ENCODE assay signal across 27 cellular contexts in genomic region chr11:655036-655726, GRCh38. TPM values are rescaled to one million over a fixed set of nuclear protein-coding genes. Genes with fewer than 3 reads are reported as not detected.
DNase-seq lines count a peak whose midpoint lies in the region; ATAC-seq and TF ChIP-seq lines count a peak whose summit lies in the region.
"Had no signal": no experiment of that assay in that cellular context is flagged by ENCODE, and none has a peak within 500 bp of the region (broad histone marks: within the 10 kb centered on the region; RNA-seq: fewer than 3 reads in every experiment).

No MANE protein-coding gene starts in this region.

- H3K27ac ChIP-seq in Peyer's patch (peak overlapping the region in 3 of 4 donors; percentile 51 to 90 (median 84)), right lobe of liver (peak overlapping the region; percentile 3 to 71 (median 5))

- DNase-seq in Peyer's patch: peak in 2 of 3 donors; percentile 59 to 66
- DNase-seq in glomerular visceral epithelial cell (ENCODE audit: extremely low spot score): peak; percentile 91
- peak in 1 of 3 donors; percentile 77 for DNase-seq in right lobe of liver
- DNase-seq in stimulated activated naive CD8-positive, alpha-beta T cell treated with anti-CD3 and anti-CD28 coated beads, Interleukin-15, amount 100 ng/mL, for 72 hours: no peak
- DNase-seq: activated B cell treated with CpG ODN at 0.5 μM for 24 hours; anterior cingulate cortex; caudate nucleus; CD4-positive, alpha-beta T cell; dermis blood vessel endothelial cell; DMS153; islet precursor cell; naive thymus-derived CD8-positive, alpha-beta T cell; NCI-H1694 treated with DMSO at 0.1 percent for 48 hours; NCI-H226; NCI-H748 treated with DMSO at 0.1 percent for 48 hours; SHP77; stimulated activated CD4-positive, alpha-beta T cell treated with anti-CD3 and anti-CD28 coated beads, Interleukin-4, amount 100 ng/mL, for 4 hours; stimulated activated naive CD4-positive, alpha-beta T cell treated with Interleukin-2 at 50 U/mL for 16 hours; T-helper 9 cell had no signal

- H3K4me3 ChIP-seq in Peyer's patch (peak overlapping the region in 2 of 4 donors; percentile 5 to 30), right lobe of liver (peak overlapping the region in 2 of 3 donors; percentile 24 to 36)

- H3K9me3 ChIP-seq in Peyer's patch (no peaks in the 10 kb centered on the region), right lobe of liver (no peaks in the 10 kb centered on the region)

- no peaks in the 10 kb centered on the region for H3K9me3 Mint-ChIP-seq in stimulated activated naive CD8-positive, alpha-beta T cell treated with anti-CD3 and anti-CD28 coated beads, Interleukin-15, amount 100 ng/mL, for 72 hours
- H3K9me3 Mint-ChIP-seq: activated B cell treated with CpG ODN at 0.5 μM for 24 hours; activated naive CD4-positive, alpha-beta T cell treated with anti-CD3 and anti-CD28 coated beads, Interleukin-2, amount 50 U/mL, for 72 hours; CD4-positive, alpha-beta T cell; naive thymus-derived CD8-positive, alpha-beta T cell had no signal

- H3K27ac Mint-ChIP-seq in stimulated activated naive CD8-positive, alpha-beta T cell treated with anti-CD3 and anti-CD28 coated beads, Interleukin-15, amount 100 ng/mL, for 72 hours: no peak overlapping the region
- H3K27ac Mint-ChIP-seq: activated B cell treated with CpG ODN at 0.5 μM for 24 hours; activated naive CD4-positive, alpha-beta T cell treated with anti-CD3 and anti-CD28 coated beads, Interleukin-2, amount 50 U/mL, for 72 hours; CD4-positive, alpha-beta T cell; naive thymus-derived CD8-positive, alpha-beta T cell had no signal

- H3K4me1 Mint-ChIP-seq in stimulated activated naive CD8-positive, alpha-beta T cell treated with anti-CD3 and anti-CD28 coated beads, Interleukin-15, amount 100 ng/mL, for 72 hours: no peaks in the 10 kb centered on the region
- H3K4me1 Mint-ChIP-seq: naive thymus-derived CD8-positive, alpha-beta T cell had no signal

- H3K36me3 ChIP-seq in Peyer's patch: peaks cover 0 to 29% (median 0%) of the 10 kb centered on the region in 3 donors
- H3K36me3 ChIP-seq in right lobe of liver: peaks cover 0 to 4% (median 0%) of the 10 kb centered on the region in 4 donors

- H3K4me1 ChIP-seq in Peyer's patch (peaks cover 0 to 53% (median 7%) of the 10 kb centered on the region in 4 donors), right lobe of liver (peaks cover 0 to 54% (median 27%) of the 10 kb centered on the region in 4 donors)

- TF ChIP-seq POLR2A in Peyer's patch (IDR thresholded peaks at IDR 0.05): no peak
- TF ChIP-seq POLR2A in right lobe of liver (IDR thresholded peaks at IDR 0.05): no peak

- WGBS in right lobe of liver (ENCODE audit: insufficient coverage, low coverage, low lambda C conversion rate, missing lambda C conversion rate): 32% methylated on average over 6 of the region's 30 CpGs

- H3K27me3 ChIP-seq in Peyer's patch (no peaks in the 10 kb centered on the region), right lobe of liver (no peaks in the 10 kb centered on the region)

- H3K27me3 Mint-ChIP-seq in stimulated activated naive CD8-positive, alpha-beta T cell treated with anti-CD3 and anti-CD28 coated beads, Interleukin-15, amount 100 ng/mL, for 72 hours: no peaks in the 10 kb centered on the region
- H3K27me3 Mint-ChIP-seq: activated B cell treated with CpG ODN at 0.5 μM for 24 hours; CD4-positive, alpha-beta T cell; naive thymus-derived CD8-positive, alpha-beta T cell had no signal

- no peak overlapping the region for H3K4me3 Mint-ChIP-seq in stimulated activated naive CD8-positive, alpha-beta T cell treated with anti-CD3 and anti-CD28 coated beads, Interleukin-15, amount 100 ng/mL, for 72 hours
- H3K4me3 Mint-ChIP-seq: activated B cell treated with CpG ODN at 0.5 μM for 24 hours; CD4-positive, alpha-beta T cell; naive thymus-derived CD8-positive, alpha-beta T cell had no signal

- ATAC-seq in right lobe of liver: peak; percentile 64 to 70 (median 68)
- no peak for ATAC-seq in stimulated activated naive CD8-positive, alpha-beta T cell treated with anti-CD3 and anti-CD28 coated beads, Interleukin-15, amount 100 ng/mL, for 72 hours
- ATAC-seq in GM21723 (IDR thresholded peaks at IDR 0.05; ENCODE audit: unreplicated experiment): no peak
- no peak for ATAC-seq in HG03442 (IDR thresholded peaks at IDR 0.05; ENCODE audit: unreplicated experiment)
- ATAC-seq in GM18511 (IDR thresholded peaks at IDR 0.05; ENCODE audit: unreplicated experiment): no peak
- ATAC-seq: activated naive CD4-positive, alpha-beta T cell treated with anti-CD3 and anti-CD28 coated beads, Interleukin-2, amount 50 U/mL, for 72 hours; naive thymus-derived CD8-positive, alpha-beta T cell had no signal

- TF ChIP-seq CTCF in Peyer's patch (IDR thresholded peaks at IDR 0.05): no peak
- no peak for TF ChIP-seq CTCF in right lobe of liver (IDR thresholded peaks at IDR 0.05)

- intact Hi-C loops in right lobe of liver (cut with DNase I): no loop called here

RNA-seq across cellular contexts. Expression of gene DRD4, which starts 18.1 kb away (rescaled TPM):
- total RNA-seq in Peyer's patch (1 to 10 TPM in 2 of 4 donors, not detected in 2; 1.6 to 3.0 TPM), right lobe of liver (under 1 TPM in 4 of 6 experiments, not detected in 2; 0.31 to 0.90 (median 0.41) TPM)
- total RNA-seq: LHCN-M2 had no signal

RNA-seq across cellular contexts. Expression of gene SCT, which starts 28.2 kb away (rescaled TPM):
- total RNA-seq in Peyer's patch (10 to 100 TPM in 1 of 4 donors, not detected in 3; 12.6 TPM), right lobe of liver (not detected)
- total RNA-seq: activated B cell treated with CpG ODN at 0.5 μM for 24 hours; activated naive CD4-positive, alpha-beta T cell treated with anti-CD3 and anti-CD28 coated beads, Interleukin-2, amount 50 U/mL, for 72 hours; CD4-positive, alpha-beta T cell; dermis blood vessel endothelial cell; fibroblast of lung; LHCN-M2; naive thymus-derived CD8-positive, alpha-beta T cell; osteocyte had no signal

RNA-seq across cellular contexts. Expression of gene CDHR5, which starts 30.4 kb away (rescaled TPM):
- total RNA-seq in Peyer's patch (1,000 to 10,000 TPM in 3 of 4 donors, 10 to 100 TPM in 1; 77.6 to 1,696 (median 1,274) TPM), right lobe of liver (100 to 1,000 TPM in 2 of 6 experiments, 10 to 100 TPM in 4; 59.4 to 162 (median 80.7) TPM)
- total RNA-seq: activated B cell treated with CpG ODN at 0.5 μM for 24 hours; activated naive CD4-positive, alpha-beta T cell treated with anti-CD3 and anti-CD28 coated beads, Interleukin-2, amount 50 U/mL, for 72 hours; CD4-positive, alpha-beta T cell; dermis blood vessel endothelial cell; fibroblast of lung; H1; LHCN-M2; naive thymus-derived CD8-positive, alpha-beta T cell; osteocyte had no signal

RNA-seq across cellular contexts. Expression of gene IRF7, which starts 39.4 kb away (rescaled TPM):
- total RNA-seq in Peyer's patch (10 to 100 TPM; 28.1 to 80.9 (median 58.4) TPM), right lobe of liver (10 to 100 TPM; 27.3 to 72.8 (median 47.7) TPM)

RNA-seq across cellular contexts. Expression of gene DEAF1, which starts 39.8 kb away (rescaled TPM):
- total RNA-seq in Peyer's patch (10 to 100 TPM; 14.9 to 56.2 (median 47.0) TPM), right lobe of liver (10 to 100 TPM; 11.3 to 17.9 (median 14.0) TPM)

Comparison
In these comparisons a context has a peak if more than half of its experiments do, and no peak if none do; other contexts are left out.
1. DNase-seq: peak in Peyer's patch (2 of 3) and glomerular visceral epithelial cell (single experiment); none in stimulated activated naive CD8-positive, alpha-beta T cell treated with anti-CD3 and anti-CD28 coated beads, Interleukin-15, amount 100 ng/mL, for 72 hours (0 of 2).
2. ATAC-seq: peak in right lobe of liver (4 of 4); none in stimulated activated naive CD8-positive, alpha-beta T cell treated with anti-CD3 and anti-CD28 coated beads, Interleukin-15, amount 100 ng/mL, for 72 hours (single experiment), GM21723 (single experiment), HG03442 (single experiment) and GM18511 (single experiment).